In the genomic region with DNA sequence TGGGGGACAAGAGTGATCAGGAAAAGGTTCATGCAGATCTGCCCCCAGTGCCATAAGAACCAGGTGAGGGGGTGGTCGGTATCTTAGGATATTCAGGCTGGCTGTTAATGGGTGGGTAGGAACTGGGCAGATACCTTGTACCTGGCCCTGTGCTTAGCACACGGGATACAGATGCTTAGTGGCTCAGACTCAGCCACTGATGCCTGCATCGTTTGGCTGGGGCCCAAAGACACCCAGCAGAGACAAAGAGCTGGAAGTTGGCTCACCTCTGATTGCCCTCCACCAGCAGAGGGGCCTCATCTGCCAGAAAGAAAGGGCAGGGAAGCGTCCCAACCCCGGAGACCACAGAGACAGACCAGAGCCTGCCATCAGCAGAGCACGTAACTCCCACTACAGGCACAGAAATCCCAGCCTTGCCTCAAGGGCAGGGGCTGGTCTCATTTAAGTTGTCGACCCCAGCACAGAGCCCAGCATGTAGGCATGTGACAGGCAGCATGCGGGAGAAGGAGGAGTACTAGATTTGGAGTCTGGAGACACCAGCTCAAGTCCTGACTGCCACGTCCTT, we compare ENCODE assay signal across 27 cellular contexts.
A peak's percentile ranks its signal among the peaks of the same experiment; 100 is the strongest.
DNase-seq lines count a peak whose midpoint lies in the region; ATAC-seq and TF ChIP-seq lines count a peak whose summit lies in the region.
"Had no signal": no experiment of that assay in that cellular context is flagged by ENCODE, and none has a peak within 500 bp of the region (broad histone marks: within the 10 kb centered on the region; RNA-seq: fewer than 3 reads in every experiment).

No MANE protein-coding gene starts in this region.

- H3K27me3 ChIP-seq in BLaER1, result no peaks in the 10 kb centered on the region
- H3K27me3 ChIP-seq: right atrium auricular region, thyroid gland, vagina had no signal

- H3K4me3 ChIP-seq in BLaER1, result no peak overlapping the region
- H3K4me3 ChIP-seq in coronary artery, result no peak overlapping the region
- H3K4me3 ChIP-seq: A549, right atrium auricular region, stomach, thyroid gland, vagina had no signal

- peaks cover 4% of the 10 kb centered on the region for H3K9me3 Mint-ChIP-seq in nephron
- H3K9me3 Mint-ChIP-seq: immature natural killer cell; T-helper 1 cell treated with Interleukin-12 subunit alpha and Interleukin-12 subunit beta and Interleukin-4 antibody, amounts not matched to agents 30 μg/mL and 1 μg/mL, for 36 hours had no signal

- peaks cover 53% of the 10 kb centered on the region for H3K4me1 ChIP-seq in BLaER1
- H3K4me1 ChIP-seq: A549, right atrium auricular region, stomach, thyroid gland had no signal

- H3K4me2 ChIP-seq in BLaER1, result peak overlapping the region; percentile 10; the same call in 1 of the 2 replicates
- H3K4me2 ChIP-seq: A549 had no signal

- DNase-seq in NCI-H2171 treated with DMSO at 0.1 percent for 48 hours (lab: John Stamatoyannopoulos, UW), result peak; percentile 3
- DNase-seq in NCI-H2171 (lab: John Stamatoyannopoulos, UW), result no peak
- peak; percentile 54 for DNase-seq in coronary artery (ENCODE audit: low spot score)
- no peak for DNase-seq in SKM-1 treated with dmso at 0.1 percent for 144 hours (lab: John Stamatoyannopoulos, UW; ENCODE audit: unreplicated experiment)
- no peak for DNase-seq in DMS153 treated with DMSO at 0.1 percent for 48 hours (lab: John Stamatoyannopoulos, UW; ENCODE audit: unreplicated experiment)
- DNase-seq: activated CD4-positive, alpha-beta T cell treated with anti-CD3 and anti-CD28 coated beads, Interleukin-2, amount 50 U/mL, for 1 hour; activated CD4-positive, CD25-positive, alpha-beta regulatory T cell; activated T-cell treated with anti-CD3 and anti-CD28 coated beads, Interleukin-2, amount 50 U/mL, for 72 hours; amniotic stem cell; Calu3; CD4-positive, CD25-positive, alpha-beta regulatory T cell; GOT3; immature natural killer cell; NCI-H1930; NCI-H226; NCI-H748 treated with DMSO at 0.1 percent for 48 hours; stimulated activated CD4-positive, alpha-beta T cell treated with anti-CD3 and anti-CD28 coated beads, Interleukin-2, amount 100 ng/mL, for 24 hours; stomach; thyroid gland had no signal

- TF ChIP-seq CTCF in coronary artery (IDR thresholded peaks at IDR 0.05) (no peak), nephron (IDR thresholded peaks at IDR 0.05; ENCODE audit: unreplicated experiment in 3 of 3) (no peak)

- no peak for ATAC-seq in GM19455 (IDR thresholded peaks at IDR 0.05; ENCODE audit: unreplicated experiment)
- ATAC-seq: activated T-cell treated with anti-CD3 and anti-CD28 coated beads, Interleukin-2, amount 50 U/mL, for 72 hours; left colon had no signal

- no peak overlapping the region for H3K27ac ChIP-seq in BLaER1
- H3K27ac ChIP-seq in coronary artery, result no peak overlapping the region
- H3K27ac ChIP-seq: A549, right atrium auricular region, stomach, thyroid gland, vagina had no signal

- no peak overlapping the region for H3K9ac ChIP-seq in BLaER1

- H3K27me3 Mint-ChIP-seq in nephron (ENCODE audit: low read depth), result peaks cover 45% of the 10 kb centered on the region
- H3K27me3 Mint-ChIP-seq: CD4-positive, CD25-positive, alpha-beta regulatory T cell had no signal

- H3K27ac Mint-ChIP-seq in nephron, result peak overlapping the region in 2 of 3 experiments; percentile 27 to 78
- H3K27ac Mint-ChIP-seq: activated T-cell treated with anti-CD3 and anti-CD28 coated beads, Interleukin-2, amount 50 U/mL, for 72 hours; CD4-positive, CD25-positive, alpha-beta regulatory T cell; immature natural killer cell; T-helper 1 cell treated with Interleukin-12 subunit alpha and Interleukin-12 subunit beta and Interleukin-4 antibody, amounts not matched to agents 30 μg/mL and 1 μg/mL, for 36 hours had no signal

- no peaks in the 10 kb centered on the region for H3K36me3 ChIP-seq in BLaER1
- H3K36me3 ChIP-seq: right atrium auricular region, stomach, thyroid gland, vagina had no signal

- H3K4me1 Mint-ChIP-seq in nephron, result peaks cover 9% of the 10 kb centered on the region
- H3K4me1 Mint-ChIP-seq: CD4-positive, CD25-positive, alpha-beta regulatory T cell; immature natural killer cell had no signal

- H3K36me3 Mint-ChIP-seq in nephron (ENCODE audit: low read depth), result no peaks in the 10 kb centered on the region
- H3K36me3 Mint-ChIP-seq: CD4-positive, CD25-positive, alpha-beta regulatory T cell; immature natural killer cell had no signal

- H3K4me3 Mint-ChIP-seq in nephron, result no peak overlapping the region
- H3K4me3 Mint-ChIP-seq: activated T-cell treated with anti-CD3 and anti-CD28 coated beads, Interleukin-2, amount 50 U/mL, for 72 hours; CD4-positive, CD25-positive, alpha-beta regulatory T cell; immature natural killer cell; T-helper 1 cell treated with Interleukin-12 subunit alpha and Interleukin-12 subunit beta and Interleukin-4 antibody, amounts not matched to agents 30 μg/mL and 1 μg/mL, for 36 hours had no signal

- peaks cover 4% of the 10 kb centered on the region; the same call in 1 of the 2 replicates for H3K9me3 ChIP-seq in BLaER1
- H3K9me3 ChIP-seq: thyroid gland, vagina had no signal

- no peaks in the 10 kb centered on the region for H4K20me1 ChIP-seq in BLaER1

Comparison
In these comparisons a context has a peak if more than half of its experiments do, and no peak if none do; other contexts are left out.
1. DNase-seq: peak in NCI-H2171 treated with DMSO at 0.1 percent for 48 hours (single experiment) and coronary artery (single experiment); none in NCI-H2171 (single experiment), SKM-1 treated with dmso at 0.1 percent for 144 hours (single experiment) and DMS153 treated with DMSO at 0.1 percent for 48 hours (single experiment).